35 cellular contexts compared by ENCODE assay signal in the genomic region with DNA sequence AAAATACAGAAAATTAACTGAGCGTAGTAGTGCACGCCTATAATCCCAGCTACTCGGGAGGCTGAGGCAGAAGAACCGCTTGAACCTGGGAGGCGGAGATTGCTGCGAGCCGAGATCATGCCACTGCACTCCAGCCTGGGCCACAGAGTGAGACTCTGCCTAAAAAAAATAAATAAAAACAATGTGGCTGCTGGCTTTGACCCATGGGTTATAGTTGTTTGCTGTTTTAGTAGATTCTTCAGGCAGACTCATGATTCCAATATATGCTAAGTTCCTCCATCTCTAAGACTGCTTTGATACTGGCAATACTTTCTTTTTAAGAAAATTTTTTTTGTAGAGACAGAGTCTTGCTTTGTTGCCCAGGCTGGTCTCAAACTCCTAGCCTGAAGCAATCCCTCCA. TPM values are rescaled to one million over a fixed set of nuclear protein-coding genes. Genes with fewer than 3 reads are reported as not detected.
"Had no signal": no experiment of that assay in that cellular context is flagged by ENCODE, and none has a peak within 500 bp of the region (broad histone marks: within the 10 kb centered on the region; RNA-seq: fewer than 3 reads in every experiment).

No MANE protein-coding gene starts in this region.

- DNase-seq: hippocampal formation; kidney; left colon; left lung; lower lobe of right lung; mammary epithelial cell; mesendoderm; naive B cell; natural killer cell; nephron progenitor cell; occipital lobe; pancreas; posterior cingulate gyrus; retina; right cardiac atrium; stimulated activated CD4-positive, alpha-beta T cell treated with anti-CD3 and anti-CD28 coated beads, Interleukin-12 subunit alpha, Interleukin-12 subunit beta, amount 100 ng/mL, for 4 hours; stimulated activated CD4-positive, alpha-beta T cell treated with anti-CD3 and anti-CD28 coated beads, Interleukin-15, amount 100 ng/mL, for 24 hours; stimulated activated CD4-positive, alpha-beta T cell treated with anti-CD3 and anti-CD28 coated beads, Interleukin-2, amount 100 ng/mL, for 24 hours; stimulated activated CD4-positive, alpha-beta T cell treated with anti-CD3 and anti-CD28 coated beads, Interleukin-4, amount 100 ng/mL, for 1 hour; stimulated activated naive B cell treated with anti-CD40 and anti-IgM and Interleukin-4, amounts not matched to agents 10 μg/mL and 1 μg/mL and 100 μg/mL, for 72 hours; stimulated activated naive CD8-positive, alpha-beta T cell treated with anti-CD3 and anti-CD28 coated beads, Interleukin-15, Interleukin-2, amounts not matched to agents 100 U/mL and 50 U/mL, for 24 hours; stomach; testis; thyroid gland; transverse colon had no signal

- H3K27ac Mint-ChIP-seq: mesothelial cell of epicardium; natural killer cell; nephron progenitor cell; neural progenitor cell; stimulated activated naive B cell treated with anti-CD40 and anti-IgM and Interleukin-4, amounts not matched to agents 10 μg/mL and 1 μg/mL and 100 μg/mL, for 72 hours had no signal

- H3K4me1 ChIP-seq: left lung, lower lobe of right lung, neural progenitor cell, pancreas, prostate gland, stomach, testis, transverse colon, upper lobe of left lung, vagina had no signal

- H3K36me3 ChIP-seq: left lung, lower lobe of right lung, neural progenitor cell, neutrophil, pancreas, prostate gland, stomach, thyroid gland, transverse colon, upper lobe of left lung, vagina had no signal

- H3K9me3 Mint-ChIP-seq: naive B cell; natural killer cell; neural progenitor cell; stimulated activated naive B cell treated with anti-CD40 and anti-IgM and Interleukin-4, amounts not matched to agents 10 μg/mL and 1 μg/mL and 100 μg/mL, for 72 hours had no signal

- H3K27me3 ChIP-seq: left lung, neural progenitor cell, neutrophil, pancreas, stomach, testis, thyroid gland, transverse colon, upper lobe of left lung, vagina had no signal

- H3K4me3 ChIP-seq: left lung, lower lobe of right lung, neural progenitor cell, pancreas, prostate gland, skin epidermis, stomach, testis, thyroid gland, transverse colon, upper lobe of left lung, vagina had no signal

- H3K4me1 Mint-ChIP-seq: naive B cell, natural killer cell, nephron progenitor cell, neural progenitor cell had no signal

- H3K27ac ChIP-seq: left lung, lower lobe of right lung, neural progenitor cell, neutrophil, pancreas, prostate gland, skin epidermis, stomach, testis, transverse colon, upper lobe of left lung, vagina had no signal

- H3K4me2 ChIP-seq: neural progenitor cell had no signal

- H3K9me3 ChIP-seq: left lung, lower lobe of right lung, neutrophil, pancreas, prostate gland, stomach, testis, thyroid gland, transverse colon, upper lobe of left lung, vagina had no signal

- H2AFZ ChIP-seq: neural progenitor cell had no signal

- ATAC-seq: left colon; left lung; lower lobe of right lung; natural killer cell; pancreas; right cardiac atrium; sciatic nerve; stimulated activated naive B cell treated with anti-CD40 and anti-IgM and Interleukin-4, amounts not matched to agents 10 μg/mL and 1 μg/mL and 100 μg/mL, for 72 hours; stimulated activated naive CD8-positive, alpha-beta T cell treated with anti-CD3 and anti-CD28 coated beads, Interleukin-15, Interleukin-2, amounts not matched to agents 100 U/mL and 50 U/mL, for 24 hours had no signal

- H3K4me3 Mint-ChIP-seq: mesothelial cell of epicardium; naive B cell; natural killer cell; nephron progenitor cell; neural progenitor cell; stimulated activated naive B cell treated with anti-CD40 and anti-IgM and Interleukin-4, amounts not matched to agents 10 μg/mL and 1 μg/mL and 100 μg/mL, for 72 hours had no signal

- H3K36me3 Mint-ChIP-seq: mesothelial cell of epicardium; naive B cell; natural killer cell; neural progenitor cell; stimulated activated naive B cell treated with anti-CD40 and anti-IgM and Interleukin-4, amounts not matched to agents 10 μg/mL and 1 μg/mL and 100 μg/mL, for 72 hours had no signal

- H3K9ac ChIP-seq: neural progenitor cell had no signal

RNA-seq across cellular contexts. Expression of a gene that starts 8.4 kb away (rescaled TPM):
- total RNA-seq: left colon, mononuclear cell, natural killer cell, pancreas, stomach, transverse colon, urinary bladder had no signal
- polyA plus RNA-seq: pancreas had no signal

RNA-seq across cellular contexts. Expression of a gene that starts 36.5 kb away (rescaled TPM):
- total RNA-seq: lower lobe of right lung, right cardiac atrium, transverse colon, vagina had no signal
- polyA plus RNA-seq: right cardiac atrium, stomach had no signal
